19 cellular contexts compared by ENCODE assay signal in the genomic region with DNA sequence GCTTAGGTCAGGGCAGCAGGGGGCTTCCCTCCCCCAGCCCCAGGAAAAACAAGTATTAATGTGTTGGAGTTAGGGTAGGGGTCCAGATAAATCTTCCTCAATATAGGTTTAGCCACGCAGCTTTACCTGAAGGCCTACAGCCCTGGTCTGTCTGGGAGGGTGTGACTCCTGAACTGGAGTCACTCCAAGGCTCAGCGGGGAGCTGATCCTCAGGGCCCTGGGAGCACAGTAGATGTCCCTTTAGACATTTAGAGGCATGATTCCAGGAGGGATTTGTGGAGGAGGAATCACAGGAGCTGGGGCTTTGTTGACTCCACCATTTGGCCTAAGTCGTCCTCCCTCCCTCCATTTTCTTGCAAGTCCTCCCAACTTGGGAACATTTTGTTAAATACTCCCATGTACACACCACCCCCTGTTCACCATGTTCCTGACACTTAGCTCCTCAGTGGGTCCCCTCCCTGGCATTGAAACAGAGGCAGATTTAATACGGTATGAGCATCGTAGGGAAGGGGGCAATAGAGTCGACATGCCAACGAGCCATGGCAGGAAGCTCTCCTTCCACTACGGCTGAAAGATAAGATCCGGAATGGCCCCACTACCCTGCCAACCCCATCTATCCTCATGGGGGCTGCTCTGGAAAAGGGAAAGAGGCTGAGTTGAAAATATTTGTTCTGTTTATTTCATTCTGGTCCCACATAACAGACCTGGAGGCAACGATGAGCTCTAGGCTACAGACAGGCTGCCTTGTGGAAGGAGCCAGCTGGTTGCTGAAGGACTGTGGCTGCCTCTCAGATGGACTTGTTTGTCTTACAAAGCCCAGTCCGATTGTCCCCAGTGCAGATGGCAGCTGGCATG.
"Had no signal": no experiment of that assay in that cellular context is flagged by ENCODE, and none has a peak within 500 bp of the region (broad histone marks: within the 10 kb centered on the region; RNA-seq: fewer than 3 reads in every experiment).

No MANE protein-coding gene starts in this region.

- H3K9me3 ChIP-seq: thoracic aorta, upper lobe of left lung had no signal

- H3K4me1 ChIP-seq: upper lobe of left lung had no signal

- DNase-seq: activated CD4-positive, alpha-beta T cell treated with anti-CD3 and anti-CD28 coated beads for 48 hours; activated CD4-positive, CD25-positive, alpha-beta regulatory T cell; activated CD8-positive, alpha-beta memory T cell treated with anti-CD3 and anti-CD28 coated beads, Interleukin-2, amount 50 U/mL, for 48 hours; activated CD8-positive, alpha-beta T cell treated with anti-CD3 and anti-CD28 coated beads, Interleukin-2, amount 10 ng/mL, durations not matched to agents 7 days and 5 days; activated gamma-delta T cell; activated T-cell treated with anti-CD3 and anti-CD28 coated beads, Interleukin-2, amount 50 U/mL, for 72 hours; effector memory CD8-positive, alpha-beta T cell; foreskin fibroblast; hippocampal formation; stimulated activated naive B cell treated with anti-CD40 and anti-IgM and Interleukin-4, amounts not matched to agents 10 μg/mL and 1 μg/mL and 100 μg/mL, for 72 hours; T1000; upper lobe of left lung had no signal

- H3K27ac ChIP-seq: epithelial cell of prostate, thoracic aorta, upper lobe of left lung had no signal

- FAIRE-seq: keratinocyte had no signal

- H3K36me3 ChIP-seq: thoracic aorta, upper lobe of left lung had no signal

- H3K27ac Mint-ChIP-seq: activated CD8-positive, alpha-beta T cell treated with anti-CD3 and anti-CD28 coated beads, Interleukin-2, amount 10 ng/mL, durations not matched to agents 7 days and 5 days; activated naive CD4-positive, alpha-beta T cell treated with anti-CD3 and anti-CD28 coated beads, Interleukin-2, amount 50 U/mL, for 24 hours; activated T-cell treated with anti-CD3 and anti-CD28 coated beads, Interleukin-2, amount 50 U/mL, for 72 hours; dendritic cell treated with granulocyte-macrophage colony-stimulating factor and Interleukin-4, amounts not matched to agents 40 ng/mL and 50 ng/mL, for 4 days; effector memory CD8-positive, alpha-beta T cell; natural killer cell treated with Interleukin-12 subunit alpha and Interleukin-12 subunit beta and Interleukin-15 and Interleukin-18, amount 100 ng/mL, for 72 hours; stimulated activated naive B cell treated with anti-CD40 and anti-IgM and Interleukin-4, amounts not matched to agents 10 μg/mL and 1 μg/mL and 100 μg/mL, for 72 hours had no signal

- H3K27me3 ChIP-seq: upper lobe of left lung had no signal

- ATAC-seq: activated CD8-positive, alpha-beta T cell treated with anti-CD3 and anti-CD28 coated beads, Interleukin-2, amount 10 ng/mL, durations not matched to agents 7 days and 5 days; activated T-cell treated with anti-CD3 and anti-CD28 coated beads, Interleukin-2, amount 50 U/mL, for 72 hours; effector memory CD8-positive, alpha-beta T cell; natural killer cell treated with Interleukin-12 subunit alpha and Interleukin-12 subunit beta and Interleukin-15 and Interleukin-18, amount 100 ng/mL, for 72 hours; stimulated activated naive B cell treated with anti-CD40 and anti-IgM and Interleukin-4, amounts not matched to agents 10 μg/mL and 1 μg/mL and 100 μg/mL, for 72 hours had no signal

- H3K4me1 Mint-ChIP-seq: activated naive CD4-positive, alpha-beta T cell treated with anti-CD3 and anti-CD28 coated beads, Interleukin-2, amount 50 U/mL, for 24 hours; stimulated activated naive B cell treated with anti-CD40 and anti-IgM and Interleukin-4, amounts not matched to agents 10 μg/mL and 1 μg/mL and 100 μg/mL, for 72 hours had no signal

- H3K4me3 Mint-ChIP-seq: activated CD8-positive, alpha-beta T cell treated with anti-CD3 and anti-CD28 coated beads, Interleukin-2, amount 10 ng/mL, durations not matched to agents 7 days and 5 days; activated naive CD4-positive, alpha-beta T cell treated with anti-CD3 and anti-CD28 coated beads, Interleukin-2, amount 50 U/mL, for 24 hours; activated T-cell treated with anti-CD3 and anti-CD28 coated beads, Interleukin-2, amount 50 U/mL, for 72 hours; dendritic cell treated with granulocyte-macrophage colony-stimulating factor and Interleukin-4, amounts not matched to agents 40 ng/mL and 50 ng/mL, for 4 days; effector memory CD8-positive, alpha-beta T cell; natural killer cell treated with Interleukin-12 subunit alpha and Interleukin-12 subunit beta and Interleukin-15 and Interleukin-18, amount 100 ng/mL, for 72 hours; stimulated activated naive B cell treated with anti-CD40 and anti-IgM and Interleukin-4, amounts not matched to agents 10 μg/mL and 1 μg/mL and 100 μg/mL, for 72 hours had no signal

- H3K4me3 ChIP-seq: lung, thoracic aorta, upper lobe of left lung had no signal

- H3K9me3 Mint-ChIP-seq: activated naive CD4-positive, alpha-beta T cell treated with anti-CD3 and anti-CD28 coated beads, Interleukin-2, amount 50 U/mL, for 24 hours; activated T-cell treated with anti-CD3 and anti-CD28 coated beads, Interleukin-2, amount 50 U/mL, for 72 hours; dendritic cell treated with granulocyte-macrophage colony-stimulating factor and Interleukin-4, amounts not matched to agents 40 ng/mL and 50 ng/mL, for 4 days; effector memory CD8-positive, alpha-beta T cell; natural killer cell treated with Interleukin-12 subunit alpha and Interleukin-12 subunit beta and Interleukin-15 and Interleukin-18, amount 100 ng/mL, for 72 hours had no signal

- H3K36me3 Mint-ChIP-seq: activated naive CD4-positive, alpha-beta T cell treated with anti-CD3 and anti-CD28 coated beads, Interleukin-2, amount 50 U/mL, for 24 hours; natural killer cell treated with Interleukin-12 subunit alpha and Interleukin-12 subunit beta and Interleukin-15 and Interleukin-18, amount 100 ng/mL, for 72 hours; stimulated activated naive B cell treated with anti-CD40 and anti-IgM and Interleukin-4, amounts not matched to agents 10 μg/mL and 1 μg/mL and 100 μg/mL, for 72 hours had no signal
